ENCODE assay signal across 8 cellular contexts in genomic region chr11:9565822-9566560, GRCh38. TPM values are rescaled to one million over a fixed set of nuclear protein-coding genes. Genes with fewer than 3 reads are reported as not detected.
DNase-seq lines count a peak whose midpoint lies in the region; ATAC-seq, FAIRE-seq and TF ChIP-seq lines count a peak whose summit lies in the region.

No MANE protein-coding gene starts in this region.

- peak; percentile 43 for FAIRE-seq in endometrium (lab: Jason Lieb, UNC)

- no TSS peak for BruUV-seq in A673 (replicated peaks; lab: Mats Ljungman, UMichigan)

- no peak overlapping the region for H3K4me3 ChIP-seq in A673 (ENCODE audit: low read depth, low read length, poor library complexity, severe bottlenecking)
- H3K4me3 ChIP-seq in mucosa of stomach (ENCODE audit: low read length): no peak overlapping the region

- peak overlapping the region; percentile 62 for H3K9ac ChIP-seq in mucosa of stomach (ENCODE audit: low read length)

- H3K9me3 ChIP-seq in A673 (ENCODE audit: low read depth, low read length, poor library complexity, severe bottlenecking) (no peaks in the 10 kb centered on the region), mucosa of stomach (ENCODE audit: control insufficient read depth, low read length) (no peaks in the 10 kb centered on the region)

- peaks cover 23% of the 10 kb centered on the region for H3K4me1 ChIP-seq in A673 (ENCODE audit: insufficient read depth, low read length, poor library complexity, severe bottlenecking)
- H3K4me1 ChIP-seq in mucosa of stomach (ENCODE audit: control insufficient read depth, insufficient read depth, low read length): peaks cover 85% of the 10 kb centered on the region

- CTCF ChIA-PET in A673 (lab: Charles Lee): no interaction called here

- POLR2A ChIA-PET in A673 (lab: Charles Lee; ENCODE audit: low non-redundant PET): interaction anchor here (0.7 kb wide), 1 partner anchor 105 kb away, joined by 6 read pairs; the partner anchor contains the start of gene ZNF143

- TF ChIP-seq CTCF in A673 (conservative IDR thresholded peaks at IDR 0.05; ENCODE audit: low read depth, low read length): no peak
- TF ChIP-seq CTCF in type B pancreatic cell (conservative IDR thresholded peaks at IDR 0.05): no peak

- H3K9me3 Mint-ChIP-seq in type B pancreatic cell: peaks cover 12% of the 10 kb centered on the region

- peak overlapping the region; percentile 99 for H3K27ac Mint-ChIP-seq in type B pancreatic cell

- intact Hi-C loops in A673 (cut with micrococcal nuclease; ENCODE audit: unreplicated experiment): no loop called here

- peak; percentile 87 for ATAC-seq in GM18858 (IDR thresholded peaks at IDR 0.05; ENCODE audit: unreplicated experiment)
- peak; percentile 85 for ATAC-seq in HG03039 (IDR thresholded peaks at IDR 0.05; ENCODE audit: unreplicated experiment)

- H3K36me3 ChIP-seq in A673 (ENCODE audit: insufficient read depth, low read length, poor library complexity, severe bottlenecking) (no peaks in the 10 kb centered on the region), mucosa of stomach (ENCODE audit: control insufficient read depth, insufficient read depth, low read length) (no peaks in the 10 kb centered on the region)

- H3K27me3 ChIP-seq in A673 (replicated peaks; ENCODE audit: insufficient read depth, low read depth, low read length, poor library complexity) (no peaks in the 10 kb centered on the region), mucosa of stomach (ENCODE audit: control insufficient read depth, insufficient read depth, low read length) (no peaks in the 10 kb centered on the region)

- peak overlapping the region; percentile 62 for H3K27ac ChIP-seq in A673 (ENCODE audit: low read depth, low read length, poor library complexity, severe bottlenecking)

- no peaks in the 10 kb centered on the region for H3K27me3 Mint-ChIP-seq in type B pancreatic cell

- H3K4me3 Mint-ChIP-seq in type B pancreatic cell: peak overlapping the region; percentile 83

- peaks cover 9% of the 10 kb centered on the region for H3K36me3 Mint-ChIP-seq in type B pancreatic cell

- DNase-seq in A673 (ENCODE audit: low spot score): peak; percentile 91
- DNase-seq in NCI-H2227 treated with DMSO at 0.1 percent for 48 hours (lab: John Stamatoyannopoulos, UW): peak; percentile 48
- peak; percentile 72 for DNase-seq in activated CD4-positive, alpha-beta T cell treated with anti-CD3 and anti-CD28 coated beads for 48 hours
- DNase-seq in type B pancreatic cell (ENCODE audit: extremely low spot score, unreplicated experiment): no peak

- peaks cover 37% of the 10 kb centered on the region for H3K4me1 Mint-ChIP-seq in type B pancreatic cell (ENCODE audit: unreplicated experiment)

RNA-seq across cellular contexts. Expression of gene WEE1, which starts 7.5 kb away (rescaled TPM):
- total RNA-seq in A673 (2021) (51.4 and 54.9 TPM in 2 replicates), type B pancreatic cell (ENCODE audit: low replicate concordance) (80.1 and 104 TPM in 2 replicates)
